10 cellular contexts compared by ENCODE assay signal in genomic region chr11:48087974-48088681, GRCh38.
A peak's percentile ranks its signal among the peaks of the same experiment; 100 is the strongest.
DNase-seq lines count a peak whose midpoint lies in the region; ATAC-seq and TF ChIP-seq lines count a peak whose summit lies in the region.
"Had no signal": no experiment of that assay in that cellular context is flagged by ENCODE, and none has a peak within 500 bp of the region (broad histone marks: within the 10 kb centered on the region; RNA-seq: fewer than 3 reads in every experiment).

No MANE protein-coding gene starts in this region.

- H3K9me3 ChIP-seq in naive thymus-derived CD4-positive, alpha-beta T cell (ENCODE audit: control insufficient read depth in 2 of 3, low read length in 3 of 3), result no peaks in the 10 kb centered on the region
- H3K9me3 ChIP-seq: ascending aorta had no signal

- intact Hi-C loops in naive thymus-derived CD4-positive, alpha-beta T cell (cut with micrococcal nuclease), result no loop called here

- H3K36me3 Mint-ChIP-seq in brain, result peaks cover 7% of the 10 kb centered on the region
- H3K36me3 Mint-ChIP-seq in naive thymus-derived CD4-positive, alpha-beta T cell, result peaks cover 0 to 19% (median 8%) of the 10 kb centered on the region in 5 donors

- no peaks in the 10 kb centered on the region for H3K36me3 ChIP-seq in naive thymus-derived CD4-positive, alpha-beta T cell (ENCODE audit: control insufficient read depth in 2 of 3, insufficient read depth in 3 of 3, low read length in 3 of 3)
- H3K36me3 ChIP-seq: ascending aorta had no signal

- no peak overlapping the region for H3K4me3 Mint-ChIP-seq in brain
- no peak overlapping the region for H3K4me3 Mint-ChIP-seq in naive thymus-derived CD4-positive, alpha-beta T cell

- CTCF ChIA-PET in naive thymus-derived CD4-positive, alpha-beta T cell (lab: Charles Lee), result interaction anchor here (0.6 to 1.6 kb wide), 2 partner anchors 133 to 154 kb away, joined by 3 to 4 read pairs; no protein-coding TSS in a partner anchor

- no peaks in the 10 kb centered on the region for H3K27me3 ChIP-seq in naive thymus-derived CD4-positive, alpha-beta T cell (ENCODE audit: control insufficient read depth in 2 of 2, insufficient read depth in 2 of 2, low read length in 2 of 2)
- H3K27me3 ChIP-seq: ascending aorta had no signal

- no peaks in the 10 kb centered on the region for H3K9me3 Mint-ChIP-seq in brain
- H3K9me3 Mint-ChIP-seq in naive thymus-derived CD4-positive, alpha-beta T cell, result no peaks in the 10 kb centered on the region

- POLR2A ChIA-PET in naive thymus-derived CD4-positive, alpha-beta T cell (lab: Charles Lee), result interaction anchor here (1.0 to 2.0 kb wide), 4 partner anchors 11 to 73 kb away, joined by 3 to 5 read pairs (median 4); no protein-coding TSS in a partner anchor

- H3K4me1 Mint-ChIP-seq in brain, result peaks cover 32% of the 10 kb centered on the region
- H3K4me1 Mint-ChIP-seq in naive thymus-derived CD4-positive, alpha-beta T cell, result peaks cover 37 to 77% (median 64%) of the 10 kb centered on the region in 7 donors

- H3K4me1 ChIP-seq in naive thymus-derived CD4-positive, alpha-beta T cell (ENCODE audit: control insufficient read depth in 2 of 2, insufficient read depth in 2 of 2, low read length in 2 of 2), result peaks cover 3 to 6% of the 10 kb centered on the region in 2 donors

- ATAC-seq in naive thymus-derived CD4-positive, alpha-beta T cell, result no peak
- ATAC-seq in HG02970 (IDR thresholded peaks at IDR 0.05; ENCODE audit: low FRiP score, unreplicated experiment), result no peak
- no peak for ATAC-seq in HG03439 (IDR thresholded peaks at IDR 0.05; ENCODE audit: unreplicated experiment)
- ATAC-seq in HG03457 (IDR thresholded peaks at IDR 0.05; ENCODE audit: unreplicated experiment), result no peak

- peak overlapping the region; percentile 1 to 57 (median 40) for H3K27ac Mint-ChIP-seq in brain
- peak overlapping the region in 7 of 9 donors; percentile 13 to 70 (median 42) for H3K27ac Mint-ChIP-seq in naive thymus-derived CD4-positive, alpha-beta T cell

- no peaks in the 10 kb centered on the region for H3K27me3 Mint-ChIP-seq in brain
- H3K27me3 Mint-ChIP-seq in naive thymus-derived CD4-positive, alpha-beta T cell, result no peaks in the 10 kb centered on the region

- H3K27ac ChIP-seq in naive thymus-derived CD4-positive, alpha-beta T cell (ENCODE audit: low read depth, low read length), result no peak overlapping the region
- H3K27ac ChIP-seq: ascending aorta, SK-N-MC had no signal

- no peak for TF ChIP-seq CTCF in brain (conservative IDR thresholded peaks at IDR 0.05)

- H3K4me3 ChIP-seq in naive thymus-derived CD4-positive, alpha-beta T cell (ENCODE audit: low read length), result no peak overlapping the region
- H3K4me3 ChIP-seq: ascending aorta, SK-N-MC had no signal

- DNase-seq in DMS79 (lab: John Stamatoyannopoulos, UW), result peak; percentile 93
- DNase-seq in NCI-H1417 (lab: John Stamatoyannopoulos, UW), result peak; percentile 85 to 97 (median 95)
- no peak for DNase-seq in naive thymus-derived CD4-positive, alpha-beta T cell
- no peak for DNase-seq in HPDE6-E6E7 (ENCODE audit: extremely low spot score)

Comparison
In these comparisons a context has a peak if more than half of its experiments do, and no peak if none do; other contexts are left out.
1. DNase-seq: peak in DMS79 (single experiment) and NCI-H1417 (3 of 3); none in naive thymus-derived CD4-positive, alpha-beta T cell (0 of 9) and HPDE6-E6E7 (single experiment).